In genomic region chr1:22712502-22713271, GRCh38 we compare ENCODE assay signal across 8 cellular contexts. TPM values are rescaled to one million over a fixed set of nuclear protein-coding genes. Genes with fewer than 3 reads are reported as not detected.
A peak's percentile ranks its signal among the peaks of the same experiment; 100 is the strongest.
DNase-seq lines count a peak whose midpoint lies in the region; ATAC-seq and TF ChIP-seq lines count a peak whose summit lies in the region.
"Had no signal": no experiment of that assay in that cellular context is flagged by ENCODE, and none has a peak within 500 bp of the region (broad histone marks: within the 10 kb centered on the region; RNA-seq: fewer than 3 reads in every experiment).

No MANE protein-coding gene starts in this region.

- peak overlapping the region; percentile 40 to 72 for H3K9ac ChIP-seq in colonic mucosa (ENCODE audit: low read depth in 2 of 2, low read length in 2 of 2)
- no peak overlapping the region for H3K9ac ChIP-seq in skeletal muscle satellite cell (ENCODE audit: low read depth, low read length)

- in situ Hi-C loops in GM13977 (cut with MboI; ENCODE audit: low pct_unique_long_range_greater_than_20kb, low sequenced_read_pairs, unreplicated experiment), result loop anchor here (25.0 kb wide), 1 partner anchor 175 kb away; no protein-coding TSS in a partner anchor

- H3K27me3 ChIP-seq in colonic mucosa, result no peaks in the 10 kb centered on the region
- no peaks in the 10 kb centered on the region for H3K27me3 ChIP-seq in skeletal muscle satellite cell (ENCODE audit: control insufficient read depth, insufficient read depth, low read length)

- DNase-seq in GM13977 (ENCODE audit: low spot score) (peak; percentile 60), NB4 (ENCODE audit: low read depth) (peak; percentile 86), colonic mucosa (no peak), HuH-7.5 (ENCODE audit: low spot score) (no peak)
- no peak for DNase-seq in activated CD4-positive, CD25-positive, alpha-beta regulatory T cell (lab: John Stamatoyannopoulos, UW)
- DNase-seq: activated CD4-positive, alpha-beta T cell treated with anti-CD3 and anti-CD28 coated beads, Interleukin-2, amount 10 ng/mL, durations not matched to agents 7 days and 5 days had no signal

- H3K9me3 ChIP-seq in colonic mucosa (no peaks in the 10 kb centered on the region), skeletal muscle satellite cell (replicated peaks; ENCODE audit: low read length) (no peaks in the 10 kb centered on the region)

- no peak overlapping the region for H3K4me3 ChIP-seq in NB4 (ENCODE audit: low read depth, low read length)
- peak overlapping the region; percentile 65 for H3K4me3 ChIP-seq in colonic mucosa
- H3K4me3 ChIP-seq in skeletal muscle satellite cell (ENCODE audit: low read length), result no peak overlapping the region

- no peak for TF ChIP-seq POLR2A in NB4 (IDR thresholded peaks at IDR 0.05; ENCODE audit: extremely low read depth, insufficient read length)

- H3K36me3 ChIP-seq in colonic mucosa (no peaks in the 10 kb centered on the region), skeletal muscle satellite cell (ENCODE audit: insufficient read depth, low read length) (no peaks in the 10 kb centered on the region)

- TF ChIP-seq CTCF in GM13977 (IDR thresholded peaks at IDR 0.05; ENCODE audit: extremely low read depth, insufficient read depth, missing control alignments), result no peak
- no peak for TF ChIP-seq CTCF in NB4 (IDR thresholded peaks at IDR 0.05; ENCODE audit: low read depth, low read length)
- TF ChIP-seq CTCF in colonic mucosa (IDR thresholded peaks at IDR 0.05), result no peak

- peak overlapping the region; percentile 51 for H3K27ac ChIP-seq in colonic mucosa

- no peak for ATAC-seq in HG02763 (IDR thresholded peaks at IDR 0.05; ENCODE audit: unreplicated experiment)

- H3K4me2 ChIP-seq in skeletal muscle satellite cell (ENCODE audit: low read length), result peak overlapping the region; percentile 91

- intact Hi-C loops in colonic mucosa (cut with DNase I), result no loop called here

- peaks cover 16% of the 10 kb centered on the region for H3K4me1 ChIP-seq in colonic mucosa
- peaks cover 16% of the 10 kb centered on the region for H3K4me1 ChIP-seq in skeletal muscle satellite cell (ENCODE audit: control insufficient read depth, insufficient read depth, low read length)

RNA-seq across cellular contexts. Expression of gene EPHB2, which starts 2.0 kb away (rescaled TPM):
- total RNA-seq in colonic mucosa, result 100 to 1,000 TPM in 1 of 2 donors, 10 to 100 TPM in 1; 71.9 to 150 TPM
- 2.6 and 3.8 TPM in 2 replicates for total RNA-seq in skeletal muscle satellite cell (2012; rRNA removed)

RNA-seq across cellular contexts. Expression of gene C1QB, which starts 59.7 kb away (rescaled TPM):
- 10 to 100 TPM; 44.6 to 72.5 TPM for total RNA-seq in colonic mucosa
- total RNA-seq in skeletal muscle satellite cell (2012; rRNA removed), result not detected in 2 replicates
- total RNA-seq: activated CD4-positive, alpha-beta T cell treated with anti-CD3 and anti-CD28 coated beads, Interleukin-2, amount 10 ng/mL, durations not matched to agents 7 days and 5 days had no signal

Comparison
In these comparisons a context has a peak if more than half of its experiments do, and no peak if none do; other contexts are left out.
1. DNase-seq: peak in GM13977 (single experiment) and NB4 (single experiment); none in colonic mucosa (single experiment), HuH-7.5 (single experiment) and activated CD4-positive, CD25-positive, alpha-beta regulatory T cell (0 of 4).